In genomic region chr3:123019591-123019990, GRCh38 we compare ENCODE assay signal across 18 cellular contexts.
"Had no signal": no experiment of that assay in that cellular context is flagged by ENCODE, and none has a peak within 500 bp of the region (broad histone marks: within the 10 kb centered on the region; RNA-seq: fewer than 3 reads in every experiment).

No MANE protein-coding gene starts in this region.

- DNase-seq: dermis blood vessel endothelial cell; dorsolateral prefrontal cortex; effector CD4-positive, alpha-beta T cell; effector memory CD4-positive, alpha-beta T cell; foreskin keratinocyte; heart left ventricle; hypothalamus; immature natural killer cell; islet precursor cell; kidney; left colon; left lung; left ventricle myocardium superior; lower lobe of right lung; mesenchymal stem cell; mucosa of descending colon; naive B cell had no signal

- ATAC-seq: foreskin keratinocyte, gastroesophageal sphincter, heart left ventricle, left colon, left ventricle myocardium superior, lower lobe of right lung, mucosa of descending colon had no signal
